Comparison of ENCODE assay signal across 2 cellular contexts in the genomic region with DNA sequence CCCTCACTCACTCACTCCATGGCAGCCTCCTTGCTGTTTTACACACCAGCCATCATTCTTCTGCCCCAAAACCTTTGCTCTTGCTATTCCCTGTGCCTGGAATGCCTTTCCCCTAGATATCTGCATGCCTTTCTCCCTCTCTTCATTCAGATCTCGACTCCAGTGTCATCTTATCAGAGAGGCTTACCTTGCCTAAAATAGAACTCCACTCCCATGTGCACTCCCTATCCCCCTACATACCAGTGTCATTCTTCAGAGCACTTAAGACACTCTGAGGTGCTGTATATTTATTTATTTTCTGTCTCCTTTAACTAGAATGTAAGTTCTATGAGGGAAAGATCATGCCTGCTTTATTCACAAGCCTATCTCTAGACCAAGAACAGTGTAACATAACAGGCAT.
A peak's percentile ranks its signal among the peaks of the same experiment; 100 is the strongest.
TF ChIP-seq lines count a peak whose summit lies in the region.

No MANE protein-coding gene starts in this region.

TF ChIP-seq in GM23338, 12 proteins besides CTCF, POLR2A, EP300 and RAD21 (continues in another document):
- TF ChIP-seq, protein P1, sequence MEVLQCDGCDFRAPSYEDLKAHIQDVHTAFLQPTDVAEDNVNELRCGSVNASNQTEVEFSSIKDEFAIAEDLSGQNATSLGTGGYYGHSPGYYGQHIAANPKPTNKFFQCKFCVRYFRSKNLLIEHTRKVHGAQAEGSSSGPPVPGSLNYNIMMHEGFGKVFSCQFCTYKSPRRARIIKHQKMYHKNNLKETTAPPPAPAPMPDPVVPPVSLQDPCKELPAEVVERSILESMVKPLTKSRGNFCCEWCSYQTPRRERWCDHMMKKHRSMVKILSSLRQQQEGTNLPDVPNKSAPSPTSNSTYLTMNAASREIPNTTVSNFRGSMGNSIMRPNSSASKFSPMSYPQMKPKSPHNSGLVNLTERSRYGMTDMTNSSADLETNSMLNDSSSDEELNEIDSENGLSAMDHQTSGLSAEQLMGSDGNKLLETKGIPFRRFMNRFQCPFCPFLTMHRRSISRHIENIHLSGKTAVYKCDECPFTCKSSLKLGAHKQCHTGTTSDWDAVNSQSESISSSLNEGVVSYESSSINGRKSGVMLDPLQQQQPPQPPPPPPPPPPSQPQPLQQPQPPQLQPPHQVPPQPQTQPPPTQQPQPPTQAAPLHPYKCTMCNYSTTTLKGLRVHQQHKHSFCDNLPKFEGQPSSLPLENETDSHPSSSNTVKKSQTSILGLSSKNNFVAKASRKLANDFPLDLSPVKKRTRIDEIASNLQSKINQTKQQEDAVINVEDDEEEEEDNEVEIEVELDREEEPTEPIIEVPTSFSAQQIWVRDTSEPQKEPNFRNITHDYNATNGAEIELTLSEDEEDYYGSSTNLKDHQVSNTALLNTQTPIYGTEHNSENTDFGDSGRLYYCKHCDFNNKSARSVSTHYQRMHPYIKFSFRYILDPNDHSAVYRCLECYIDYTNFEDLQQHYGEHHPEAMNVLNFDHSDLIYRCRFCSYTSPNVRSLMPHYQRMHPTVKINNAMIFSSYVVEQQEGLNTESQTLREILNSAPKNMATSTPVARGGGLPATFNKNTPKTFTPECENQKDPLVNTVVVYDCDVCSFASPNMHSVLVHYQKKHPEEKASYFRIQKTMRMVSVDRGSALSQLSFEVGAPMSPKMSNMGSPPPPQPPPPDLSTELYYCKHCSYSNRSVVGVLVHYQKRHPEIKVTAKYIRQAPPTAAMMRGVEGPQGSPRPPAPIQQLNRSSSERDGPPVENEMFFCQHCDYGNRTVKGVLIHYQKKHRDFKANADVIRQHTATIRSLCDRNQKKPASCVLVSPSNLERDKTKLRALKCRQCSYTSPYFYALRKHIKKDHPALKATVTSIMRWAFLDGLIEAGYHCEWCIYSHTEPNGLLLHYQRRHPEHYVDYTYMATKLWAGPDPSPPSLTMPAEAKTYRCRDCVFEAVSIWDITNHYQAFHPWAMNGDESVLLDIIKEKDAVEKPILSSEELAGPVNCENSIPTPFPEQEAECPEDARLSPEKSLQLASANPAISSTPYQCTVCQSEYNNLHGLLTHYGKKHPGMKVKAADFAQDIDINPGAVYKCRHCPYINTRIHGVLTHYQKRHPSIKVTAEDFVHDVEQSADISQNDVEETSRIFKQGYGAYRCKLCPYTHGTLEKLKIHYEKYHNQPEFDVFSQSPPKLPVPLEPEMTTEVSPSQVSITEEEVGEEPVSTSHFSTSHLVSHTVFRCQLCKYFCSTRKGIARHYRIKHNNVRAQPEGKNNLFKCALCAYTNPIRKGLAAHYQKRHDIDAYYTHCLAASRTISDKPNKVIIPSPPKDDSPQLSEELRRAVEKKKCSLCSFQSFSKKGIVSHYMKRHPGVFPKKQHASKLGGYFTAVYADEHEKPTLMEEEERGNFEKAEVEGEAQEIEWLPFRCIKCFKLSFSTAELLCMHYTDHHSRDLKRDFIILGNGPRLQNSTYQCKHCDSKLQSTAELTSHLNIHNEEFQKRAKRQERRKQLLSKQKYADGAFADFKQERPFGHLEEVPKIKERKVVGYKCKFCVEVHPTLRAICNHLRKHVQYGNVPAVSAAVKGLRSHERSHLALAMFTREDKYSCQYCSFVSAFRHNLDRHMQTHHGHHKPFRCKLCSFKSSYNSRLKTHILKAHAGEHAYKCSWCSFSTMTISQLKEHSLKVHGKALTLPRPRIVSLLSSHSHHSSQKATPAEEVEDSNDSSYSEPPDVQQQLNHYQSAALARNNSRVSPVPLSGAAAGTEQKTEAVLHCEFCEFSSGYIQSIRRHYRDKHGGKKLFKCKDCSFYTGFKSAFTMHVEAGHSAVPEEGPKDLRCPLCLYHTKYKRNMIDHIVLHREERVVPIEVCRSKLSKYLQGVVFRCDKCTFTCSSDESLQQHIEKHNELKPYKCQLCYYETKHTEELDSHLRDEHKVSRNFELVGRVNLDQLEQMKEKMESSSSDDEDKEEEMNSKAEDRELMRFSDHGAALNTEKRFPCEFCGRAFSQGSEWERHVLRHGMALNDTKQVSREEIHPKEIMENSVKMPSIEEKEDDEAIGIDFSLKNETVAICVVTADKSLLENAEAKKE (CRISPR knock-in tag; IDR thresholded peaks at IDR 0.05) = no peak
- TF ChIP-seq EZH2phosphoT487 (IDR thresholded peaks at IDR 0.05; ENCODE audit: unreplicated experiment) = no peak
- TF ChIP-seq POLR2AphosphoS5 (IDR thresholded peaks at IDR 0.05; ENCODE audit: low read depth) = no peak
- no peak for TF ChIP-seq NANOG (IDR thresholded peaks at IDR 0.05; ENCODE audit: borderline replicate concordance)
- no peak for TF ChIP-seq JUNB (IDR thresholded peaks at IDR 0.05; ENCODE audit: unreplicated experiment)
- TF ChIP-seq CREB1 (CRISPR knock-in tag; IDR thresholded peaks at IDR 0.05; ENCODE audit: low read depth) = no peak
- no peak for TF ChIP-seq ZNF114 (CRISPR knock-in tag; IDR thresholded peaks at IDR 0.05)
- no peak for TF ChIP-seq STAT1 (IDR thresholded peaks at IDR 0.05; ENCODE audit: unreplicated experiment)
- no peak for TF ChIP-seq EZH2 (IDR thresholded peaks at IDR 0.05; ENCODE audit: low read depth, unreplicated experiment)
- no peak for TF ChIP-seq REST (IDR thresholded peaks at IDR 0.05; ENCODE audit: unreplicated experiment)
- TF ChIP-seq ZNF331 (CRISPR knock-in tag; IDR thresholded peaks at IDR 0.05; ENCODE audit: low read depth) = no peak

TF ChIP-seq in K562, 482 proteins besides CTCF, POLR2A, EP300 and RAD21:
- TF ChIP-seq ZNF57 (CRISPR knock-in tag; IDR thresholded peaks at IDR 0.05) = no peak
- peak; percentile 49; the same call in 1 of the 2 replicates for TF ChIP-seq MEF2A (IDR thresholded peaks at IDR 0.05; ENCODE audit: control insufficient read depth, low read depth, low read length)
- TF ChIP-seq ZFP1 (CRISPR knock-in tag; IDR thresholded peaks at IDR 0.05) = no peak
- TF ChIP-seq ZNF41 (CRISPR knock-in tag; conservative IDR thresholded peaks at IDR 0.05) = no peak
